In the genomic region with DNA sequence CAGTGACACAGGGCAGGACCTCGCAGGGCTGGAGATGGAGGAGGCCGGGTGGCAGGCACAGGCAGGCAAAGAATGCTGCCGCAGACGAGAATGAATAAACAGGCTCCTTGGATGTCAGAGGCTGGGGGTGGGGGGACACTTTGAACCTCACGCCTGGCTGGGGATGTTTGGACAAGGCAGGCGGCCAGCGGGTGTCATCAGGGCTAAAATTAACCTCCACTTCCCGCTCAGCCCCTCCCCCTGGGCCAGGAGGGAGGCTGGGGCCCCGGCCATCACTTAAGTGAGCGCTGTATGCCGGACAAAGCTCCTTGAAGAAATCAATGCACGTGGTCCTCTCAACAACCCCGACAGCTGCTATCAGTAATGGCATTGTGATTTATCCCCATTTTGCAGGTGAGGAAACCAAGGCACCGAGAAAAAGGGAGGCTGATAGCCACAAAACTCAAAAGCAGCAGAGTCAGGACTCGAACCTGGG, we compare ENCODE assay signal across 8 cellular contexts. TPM values are rescaled to one million over a fixed set of nuclear protein-coding genes. Genes with fewer than 3 reads are reported as not detected.
A peak's percentile ranks its signal among the peaks of the same experiment; 100 is the strongest.
DNase-seq lines count a peak whose midpoint lies in the region; ATAC-seq and TF ChIP-seq lines count a peak whose summit lies in the region.
"Had no signal": no experiment of that assay in that cellular context is flagged by ENCODE, and none has a peak within 500 bp of the region (broad histone marks: within the 10 kb centered on the region; RNA-seq: fewer than 3 reads in every experiment).

No MANE protein-coding gene starts in this region.

- TF ChIP-seq CTCF in esophagus squamous epithelium (IDR thresholded peaks at IDR 0.05) (no peak), progenitor cell of endocrine pancreas (IDR thresholded peaks at IDR 0.05; ENCODE audit: unreplicated experiment) (no peak)

- H3K4me1 Mint-ChIP-seq in progenitor cell of endocrine pancreas (ENCODE audit: low read depth): peaks cover 2% of the 10 kb centered on the region

- H3K27ac ChIP-seq in esophagus squamous epithelium: peak overlapping the region; percentile 42 to 68 (median 64)

- H3K4me1 ChIP-seq in esophagus squamous epithelium: peaks cover 4 to 49% (median 10%) of the 10 kb centered on the region in 3 donors

- TF ChIP-seq POLR2A in esophagus squamous epithelium (IDR thresholded peaks at IDR 0.05): no peak

- no peak overlapping the region for H3K4me3 ChIP-seq in esophagus squamous epithelium

- no peak overlapping the region for H3K27ac Mint-ChIP-seq in progenitor cell of endocrine pancreas

- no peak for ATAC-seq in GM18498 (IDR thresholded peaks at IDR 0.05; ENCODE audit: unreplicated experiment)
- no peak for ATAC-seq in stimulated activated naive CD8-positive, alpha-beta T cell treated with anti-CD3 and anti-CD28 coated beads, Interleukin-15, Interleukin-2, amounts not matched to agents 100 U/mL and 50 U/mL, for 24 hours

- 13 to 25% methylated on average over 4 to 6 of the region's 15 CpGs for WGBS in esophagus squamous epithelium, 2 donors

- no peaks in the 10 kb centered on the region for H3K9me3 Mint-ChIP-seq in progenitor cell of endocrine pancreas (ENCODE audit: low read depth)

- H3K36me3 Mint-ChIP-seq in progenitor cell of endocrine pancreas (ENCODE audit: insufficient read depth): no peaks in the 10 kb centered on the region

- peaks cover 10% of the 10 kb centered on the region for H3K27me3 Mint-ChIP-seq in progenitor cell of endocrine pancreas

- peak; percentile 58 for DNase-seq in HuH-7 (ENCODE audit: low spot score)
- no peak for DNase-seq in esophagus squamous epithelium (lab: John Stamatoyannopoulos, UW)
- peak; percentile 90 for DNase-seq in posterior vena cava (ENCODE audit: low spot score)
- DNase-seq in stimulated activated naive CD8-positive, alpha-beta T cell treated with anti-CD3 and anti-CD28 coated beads, Interleukin-15, Interleukin-2, amounts not matched to agents 100 U/mL and 50 U/mL, for 24 hours: no peak
- no peak for DNase-seq in progenitor cell of endocrine pancreas (ENCODE audit: low spot score, unreplicated experiment)
- DNase-seq: NCI-H82; stimulated activated CD4-positive, alpha-beta T cell treated with anti-CD3 and anti-CD28 coated beads, Interleukin-4, amount 100 ng/mL, for 24 hours had no signal

- H3K4me3 Mint-ChIP-seq in progenitor cell of endocrine pancreas (ENCODE audit: low read depth): no peak overlapping the region

- H3K36me3 ChIP-seq in esophagus squamous epithelium: no peaks in the 10 kb centered on the region

- intact Hi-C loops in esophagus squamous epithelium (cut with DNase I): no loop called here
- intact Hi-C loops in posterior vena cava (cut with DNase I): no loop called here

- peaks cover 0 to 60% (median 0%) of the 10 kb centered on the region in 4 donors for H3K27me3 ChIP-seq in esophagus squamous epithelium

- no peaks in the 10 kb centered on the region for H3K9me3 ChIP-seq in esophagus squamous epithelium

RNA-seq across cellular contexts. Expression of gene FUT5, which starts 10.3 kb away (rescaled TPM):
- total RNA-seq in esophagus squamous epithelium (not detected), posterior vena cava (not detected), progenitor cell of endocrine pancreas (not detected in 2 replicates)

RNA-seq across cellular contexts. Expression of gene NDUFA11, which starts 22.9 kb away (rescaled TPM):
- 100 to 1,000 TPM; 204 to 277 (median 234) TPM for total RNA-seq in esophagus squamous epithelium
- total RNA-seq in posterior vena cava: 100 to 1,000 TPM; 161 to 193 TPM
- total RNA-seq in progenitor cell of endocrine pancreas: 210 and 217 TPM in 2 replicates

RNA-seq across cellular contexts. Expression of gene VMAC, which starts 24.0 kb away (rescaled TPM):
- total RNA-seq in esophagus squamous epithelium: 1 to 10 TPM; 3.1 to 8.6 (median 5.6) TPM
- total RNA-seq in posterior vena cava: 1 to 10 TPM; 2.4 to 5.0 TPM
- total RNA-seq in progenitor cell of endocrine pancreas: 13.9 and 15.2 TPM in 2 replicates

RNA-seq across cellular contexts. Expression of gene FUT3, which starts 29.4 kb away (rescaled TPM):
- total RNA-seq in esophagus squamous epithelium (100 to 1,000 TPM in 2 of 4 donors, 10 to 100 TPM in 2; 51.7 to 145 (median 84.8) TPM), posterior vena cava (not detected), progenitor cell of endocrine pancreas (not detected in 2 replicates)

RNA-seq across cellular contexts. Expression of gene CAPS, which starts 33.4 kb away (rescaled TPM):
- total RNA-seq in esophagus squamous epithelium (10 to 100 TPM in 2 of 4 donors, 1 to 10 TPM in 2; 3.3 to 13.7 (median 7.3) TPM), posterior vena cava (1 to 10 TPM; 3.8 to 8.5 TPM), progenitor cell of endocrine pancreas (22.1 and 22.5 TPM in 2 replicates)

Comparison
In these comparisons a context has a peak if more than half of its experiments do, and no peak if none do; other contexts are left out.
1. DNase-seq: peak in HuH-7 (single experiment) and posterior vena cava (single experiment); none in esophagus squamous epithelium (single experiment), stimulated activated naive CD8-positive, alpha-beta T cell treated with anti-CD3 and anti-CD28 coated beads, Interleukin-15, Interleukin-2, amounts not matched to agents 100 U/mL and 50 U/mL, for 24 hours (single experiment) and progenitor cell of endocrine pancreas (single experiment).